Comparison of ENCODE assay signal across 14 cellular contexts in the genomic region with DNA sequence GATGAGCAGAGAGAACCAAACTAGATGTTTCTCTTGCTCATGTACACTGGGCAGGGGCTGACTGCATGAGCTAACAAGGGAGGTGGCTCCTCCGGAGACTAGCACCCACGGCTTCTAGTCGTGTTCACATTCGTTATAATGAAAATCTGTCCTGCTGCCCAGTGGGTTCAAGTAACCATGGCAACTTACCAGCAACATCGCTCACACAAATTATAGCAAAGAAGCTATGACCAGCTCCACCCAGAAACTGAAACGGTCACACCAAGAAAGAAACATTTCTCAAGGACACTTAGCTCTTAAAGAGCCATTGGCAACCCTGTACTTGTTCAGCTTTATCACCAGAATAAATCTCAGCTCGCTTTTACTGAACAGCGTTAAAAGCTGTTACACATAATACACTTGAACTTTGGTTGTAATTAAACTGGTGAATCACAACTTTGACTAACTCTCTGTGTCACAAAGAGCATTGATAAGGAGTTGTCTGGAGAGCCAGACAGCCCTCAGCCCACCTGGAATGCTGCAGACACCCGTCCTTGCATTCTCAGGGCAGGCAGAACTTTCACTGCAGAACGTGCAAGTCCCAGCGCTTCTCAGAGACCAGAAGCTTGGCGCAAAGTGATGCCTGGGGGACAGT.
DNase-seq lines count a peak whose midpoint lies in the region; ATAC-seq, FAIRE-seq and TF ChIP-seq lines count a peak whose summit lies in the region.
"Had no signal": no experiment of that assay in that cellular context is flagged by ENCODE, and none has a peak within 500 bp of the region (broad histone marks: within the 10 kb centered on the region; RNA-seq: fewer than 3 reads in every experiment).

No MANE protein-coding gene starts in this region.

- no peaks in the 10 kb centered on the region for H3K36me3 Mint-ChIP-seq in activated naive CD4-positive, alpha-beta T cell treated with anti-CD3 and anti-CD28 coated beads, Interleukin-2, amount 10 ng/mL, durations not matched to agents 7 days and 5 days
- H3K36me3 Mint-ChIP-seq in activated T-cell treated with anti-CD3 and anti-CD28 coated beads, Interleukin-2, amount 50 U/mL, for 4 hours (ENCODE audit: insufficient read depth): no peaks in the 10 kb centered on the region

- DNase-seq in Peyer's patch (peak in 2 of 3 donors; percentile 69 to 70), left kidney (ENCODE audit: low read depth, low spot score) (peak; percentile 12), ureter (ENCODE audit: low spot score) (peak; percentile 44), RPMI8226 (no peak)
- DNase-seq in activated naive CD4-positive, alpha-beta T cell treated with anti-CD3 and anti-CD28 coated beads, Interleukin-2, amount 10 ng/mL, durations not matched to agents 7 days and 5 days: no peak
- DNase-seq in activated T-cell treated with anti-CD3 and anti-CD28 coated beads, Interleukin-2, amount 50 U/mL, for 4 hours: no peak
- DNase-seq: activated CD8-positive, alpha-beta memory T cell treated with anti-CD3 and anti-CD28 coated beads, Interleukin-2, amount 50 U/mL, for 48 hours; activated naive CD8-positive, alpha-beta T cell treated with anti-CD3 and anti-CD28 coated beads, Interleukin-2, amount 50 U/mL, for 24 hours; NCI-H1105; NCI-H526; retina; SJCRH30 had no signal

- TF ChIP-seq POLR2A in Peyer's patch (IDR thresholded peaks at IDR 0.05): no peak

- FAIRE-seq in colon (lab: Jason Lieb, UNC): peak; percentile 86
- FAIRE-seq: endometrium had no signal

- no peak overlapping the region for H3K27ac Mint-ChIP-seq in activated naive CD4-positive, alpha-beta T cell treated with anti-CD3 and anti-CD28 coated beads, Interleukin-2, amount 10 ng/mL, durations not matched to agents 7 days and 5 days
- H3K27ac Mint-ChIP-seq: activated naive CD8-positive, alpha-beta T cell treated with anti-CD3 and anti-CD28 coated beads, Interleukin-2, amount 50 U/mL, for 24 hours had no signal

- CTCF ChIA-PET in activated naive CD4-positive, alpha-beta T cell treated with anti-CD3 and anti-CD28 coated beads, Interleukin-2, amount 10 ng/mL, durations not matched to agents 7 days and 5 days (lab: Charles Lee): no interaction called here

- ATAC-seq in activated T-cell treated with anti-CD3 and anti-CD28 coated beads, Interleukin-2, amount 50 U/mL, for 4 hours: no peak
- ATAC-seq: activated naive CD8-positive, alpha-beta T cell treated with anti-CD3 and anti-CD28 coated beads, Interleukin-2, amount 50 U/mL, for 24 hours had no signal

- H3K27me3 ChIP-seq in Peyer's patch: no peaks in the 10 kb centered on the region
- H3K27me3 ChIP-seq: SJCRH30 had no signal

- no peaks in the 10 kb centered on the region for H3K9me3 ChIP-seq in Peyer's patch
- H3K9me3 ChIP-seq: SJCRH30 had no signal

- peaks cover 0 to 9% (median 0%) of the 10 kb centered on the region in 4 donors for H3K4me1 ChIP-seq in Peyer's patch
- H3K4me1 ChIP-seq: SJCRH30 had no signal

- H3K9me3 Mint-ChIP-seq in activated naive CD4-positive, alpha-beta T cell treated with anti-CD3 and anti-CD28 coated beads, Interleukin-2, amount 10 ng/mL, durations not matched to agents 7 days and 5 days: peaks cover 2% of the 10 kb centered on the region
- H3K9me3 Mint-ChIP-seq in activated T-cell treated with anti-CD3 and anti-CD28 coated beads, Interleukin-2, amount 50 U/mL, for 4 hours: peaks cover 9% of the 10 kb centered on the region

- H3K36me3 ChIP-seq in Peyer's patch: no peaks in the 10 kb centered on the region
- H3K36me3 ChIP-seq: SJCRH30 had no signal

- H3K4me1 Mint-ChIP-seq in activated naive CD4-positive, alpha-beta T cell treated with anti-CD3 and anti-CD28 coated beads, Interleukin-2, amount 10 ng/mL, durations not matched to agents 7 days and 5 days: no peaks in the 10 kb centered on the region
- no peaks in the 10 kb centered on the region for H3K4me1 Mint-ChIP-seq in activated T-cell treated with anti-CD3 and anti-CD28 coated beads, Interleukin-2, amount 50 U/mL, for 4 hours (ENCODE audit: low read depth)
- H3K4me1 Mint-ChIP-seq: activated naive CD8-positive, alpha-beta T cell treated with anti-CD3 and anti-CD28 coated beads, Interleukin-2, amount 50 U/mL, for 24 hours had no signal

- TF ChIP-seq CTCF in Peyer's patch (IDR thresholded peaks at IDR 0.05): peak in 1 of 6 experiments; percentile 1

- peak overlapping the region in 3 of 4 donors; percentile 27 to 74 (median 70) for H3K27ac ChIP-seq in Peyer's patch
- H3K27ac ChIP-seq: SJCRH30 had no signal

- H3K27me3 Mint-ChIP-seq in activated naive CD4-positive, alpha-beta T cell treated with anti-CD3 and anti-CD28 coated beads, Interleukin-2, amount 10 ng/mL, durations not matched to agents 7 days and 5 days: no peaks in the 10 kb centered on the region
- H3K27me3 Mint-ChIP-seq in activated T-cell treated with anti-CD3 and anti-CD28 coated beads, Interleukin-2, amount 50 U/mL, for 4 hours (ENCODE audit: low read depth): no peaks in the 10 kb centered on the region
- H3K27me3 Mint-ChIP-seq: activated naive CD8-positive, alpha-beta T cell treated with anti-CD3 and anti-CD28 coated beads, Interleukin-2, amount 50 U/mL, for 24 hours had no signal

- peak overlapping the region in 1 of 4 donors; percentile 20 for H3K4me3 ChIP-seq in Peyer's patch
- H3K4me3 ChIP-seq: SJCRH30 had no signal

- H3K4me3 Mint-ChIP-seq in activated naive CD4-positive, alpha-beta T cell treated with anti-CD3 and anti-CD28 coated beads, Interleukin-2, amount 10 ng/mL, durations not matched to agents 7 days and 5 days: no peak overlapping the region
- no peak overlapping the region for H3K4me3 Mint-ChIP-seq in activated T-cell treated with anti-CD3 and anti-CD28 coated beads, Interleukin-2, amount 50 U/mL, for 4 hours
- H3K4me3 Mint-ChIP-seq: activated naive CD8-positive, alpha-beta T cell treated with anti-CD3 and anti-CD28 coated beads, Interleukin-2, amount 50 U/mL, for 24 hours had no signal

Comparison
In these comparisons a context has a peak if more than half of its experiments do, and no peak if none do; other contexts are left out.
1. DNase-seq: peak in Peyer's patch (2 of 3), left kidney (single experiment) and ureter (single experiment); none in activated naive CD4-positive, alpha-beta T cell treated with anti-CD3 and anti-CD28 coated beads, Interleukin-2, amount 10 ng/mL, durations not matched to agents 7 days and 5 days (single experiment), RPMI8226 (single experiment) and activated T-cell treated with anti-CD3 and anti-CD28 coated beads, Interleukin-2, amount 50 U/mL, for 4 hours (single experiment).